ENCODE assay signal across 15 cellular contexts in the genomic region with DNA sequence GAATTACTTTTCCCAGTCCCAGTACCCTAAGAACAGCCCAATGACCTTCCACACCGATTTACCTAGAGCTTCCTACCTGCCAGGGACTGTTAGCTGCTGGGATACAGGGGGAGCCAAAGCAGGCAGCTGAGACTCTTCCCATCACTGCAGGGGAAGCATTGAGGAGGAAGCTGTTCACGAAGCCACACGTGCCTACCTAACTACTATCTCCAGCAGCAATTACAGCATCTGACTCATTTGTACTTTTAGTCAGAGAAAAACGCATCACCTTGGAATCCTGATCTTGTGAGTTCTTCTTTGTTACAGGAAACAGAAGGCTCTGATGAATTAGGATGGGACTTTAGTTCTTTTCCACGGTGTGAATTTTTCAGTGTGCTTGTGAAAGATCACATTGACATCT.
A peak's percentile ranks its signal among the peaks of the same experiment; 100 is the strongest.
DNase-seq lines count a peak whose midpoint lies in the region; ATAC-seq, FAIRE-seq and TF ChIP-seq lines count a peak whose summit lies in the region.
"Had no signal": no experiment of that assay in that cellular context is flagged by ENCODE, and none has a peak within 500 bp of the region (broad histone marks: within the 10 kb centered on the region; RNA-seq: fewer than 3 reads in every experiment).

No MANE protein-coding gene starts in this region.

- no peaks in the 10 kb centered on the region for H3K27me3 ChIP-seq in HCT116 (ENCODE audit: insufficient read depth, low read length)
- H3K27me3 ChIP-seq in RWPE2 (ENCODE audit: insufficient read depth, poor library complexity, severe bottlenecking): no peaks in the 10 kb centered on the region
- H3K27me3 ChIP-seq: tibial artery had no signal

- intact Hi-C loops in HCT116 (cut with micrococcal nuclease): no loop called here

- H3K27ac ChIP-seq in HCT116 (ENCODE audit: low read depth, low read length) (no peak overlapping the region), RWPE2 (ENCODE audit: poor library complexity, severe bottlenecking) (peak overlapping the region; percentile 62)
- H3K27ac ChIP-seq: coronary artery, left ventricle myocardium inferior, tibial artery had no signal

- CTCF ChIA-PET in HCT116 (lab: Charles Lee): interaction anchor here (1.6 kb wide), 1 partner anchor 10 kb away, joined by 3 read pairs; no protein-coding TSS in a partner anchor

- ATAC-seq in HCT116: peak; percentile 58; the same call in 1 of the 2 replicates
- ATAC-seq in RWPE2 (ENCODE audit: low read depth): peak; percentile 96
- peak; percentile 76 for ATAC-seq in esophagus mucosa
- ATAC-seq: activated naive CD4-positive, alpha-beta T cell treated with anti-CD3 and anti-CD28 coated beads, Interleukin-2, amount 50 U/mL, for 72 hours had no signal

- RAD21 ChIA-PET in HCT116 (lab: Charles Lee; ENCODE audit: low non-redundant PET in 1 of 2, low total read pairs in 2 of 2, uncharacterized antibody in 2 of 2, unreplicated experiment in 2 of 2): no interaction called here

- H4K20me1 ChIP-seq in HCT116 (ENCODE audit: insufficient read depth): no peaks in the 10 kb centered on the region

- no peak for DNase-seq in HCT116 (ENCODE audit: low read depth, low spot score)
- DNase-seq in RWPE2 (ENCODE audit: low spot score): no peak
- DNase-seq in putamen (ENCODE audit: low spot score): peak; percentile 62
- DNase-seq in activated naive CD4-positive, alpha-beta T cell (lab: John Stamatoyannopoulos, UW): no peak
- DNase-seq in GM19239 (ENCODE audit: insufficient read length, low spot score): no peak
- no peak for DNase-seq in middle frontal gyrus (ENCODE audit: extremely low spot score, low spot score)
- DNase-seq in NOMO-1 treated with dmso at 0.1 percent for 144 hours (lab: John Stamatoyannopoulos, UW; ENCODE audit: unreplicated experiment): no peak
- DNase-seq: Calu3, left ventricle myocardium inferior, NCI-H510A, tibial artery had no signal

- no peak for TF ChIP-seq CTCF in HCT116 (IDR thresholded peaks at IDR 0.05 in 2 of 3, conservative IDR thresholded peaks at IDR 0.05 in 1 of 3; ENCODE audit: borderline replicate concordance in 1 of 3, insufficient read depth in 1 of 3, low read depth in 2 of 3, low read length in 2 of 3)
- TF ChIP-seq CTCF in RWPE2 (IDR thresholded peaks at IDR 0.05; ENCODE audit: poor library complexity, severe bottlenecking): peak; percentile 10

- H3K9ac ChIP-seq in HCT116 (ENCODE audit: low read length): no peak overlapping the region

- BruUV-seq in HCT116 (replicated peaks; lab: Mats Ljungman, UMichigan): no TSS peak

- H3K36me3 ChIP-seq in HCT116 (ENCODE audit: control insufficient read depth in 1 of 2, insufficient read depth in 2 of 2, low read length in 2 of 2) (no peaks in the 10 kb centered on the region), RWPE2 (ENCODE audit: low read depth) (no peaks in the 10 kb centered on the region)
- H3K36me3 ChIP-seq: left ventricle myocardium inferior, tibial artery had no signal

- no peak for TF ChIP-seq RAD21 in HCT116 (IDR thresholded peaks at IDR 0.05; ENCODE audit: low read depth)

- no peak overlapping the region for H2AFZ ChIP-seq in HCT116 (ENCODE audit: low read depth, low read length, poor library complexity, severe bottlenecking)

- H3K9me3 ChIP-seq in HCT116 (ENCODE audit: control insufficient read depth in 1 of 2, insufficient read depth in 1 of 2, low read depth in 1 of 2, low read length in 2 of 2): no peaks in the 10 kb centered on the region
- H3K9me3 ChIP-seq in RWPE2 (ENCODE audit: severe bottlenecking): no peaks in the 10 kb centered on the region
- H3K9me3 ChIP-seq: left ventricle myocardium inferior, tibial artery had no signal

- FAIRE-seq in GM19239 (lab: Jason Lieb, UNC): no peak
- FAIRE-seq: frontal cortex had no signal

- H3K4me1 ChIP-seq in HCT116 (ENCODE audit: control insufficient read depth in 1 of 2, insufficient read depth in 2 of 2, low read length in 2 of 2) (peaks cover 0 to 5% of the 10 kb centered on the region in 2 experiments; a peak in 1 of 4 replicates), RWPE2 (ENCODE audit: insufficient read depth, poor library complexity, severe bottlenecking) (peaks cover 11% of the 10 kb centered on the region)
- H3K4me1 ChIP-seq: left ventricle myocardium inferior, tibial artery had no signal

- POLR2A ChIA-PET in HCT116 (lab: Charles Lee): no interaction called here

- no peak overlapping the region for H3K4me2 ChIP-seq in HCT116 (ENCODE audit: low read length)

- TF ChIP-seq POLR2A in HCT116 (IDR thresholded peaks at IDR 0.05; ENCODE audit: borderline replicate concordance, extremely low read depth, insufficient read depth, insufficient read length): no peak

- no peaks in the 10 kb centered on the region for H3K9me2 ChIP-seq in HCT116 (ENCODE audit: insufficient read depth)

- no peaks in the 10 kb centered on the region for H3K79me2 ChIP-seq in HCT116 (ENCODE audit: insufficient read depth, low read length)

- H3K4me3 ChIP-seq in HCT116 (replicated peaks in 1 of 2; ENCODE audit: low read depth in 1 of 2, low read length in 2 of 2): no peak overlapping the region
- H3K4me3 ChIP-seq in RWPE2 (ENCODE audit: severe bottlenecking): no peak overlapping the region
- H3K4me3 ChIP-seq: coronary artery, left ventricle myocardium inferior, tibial artery had no signal

TF ChIP-seq in HCT116, 20 proteins besides CTCF, POLR2A, EP300 and RAD21:
- TF ChIP-seq, protein P1, sequence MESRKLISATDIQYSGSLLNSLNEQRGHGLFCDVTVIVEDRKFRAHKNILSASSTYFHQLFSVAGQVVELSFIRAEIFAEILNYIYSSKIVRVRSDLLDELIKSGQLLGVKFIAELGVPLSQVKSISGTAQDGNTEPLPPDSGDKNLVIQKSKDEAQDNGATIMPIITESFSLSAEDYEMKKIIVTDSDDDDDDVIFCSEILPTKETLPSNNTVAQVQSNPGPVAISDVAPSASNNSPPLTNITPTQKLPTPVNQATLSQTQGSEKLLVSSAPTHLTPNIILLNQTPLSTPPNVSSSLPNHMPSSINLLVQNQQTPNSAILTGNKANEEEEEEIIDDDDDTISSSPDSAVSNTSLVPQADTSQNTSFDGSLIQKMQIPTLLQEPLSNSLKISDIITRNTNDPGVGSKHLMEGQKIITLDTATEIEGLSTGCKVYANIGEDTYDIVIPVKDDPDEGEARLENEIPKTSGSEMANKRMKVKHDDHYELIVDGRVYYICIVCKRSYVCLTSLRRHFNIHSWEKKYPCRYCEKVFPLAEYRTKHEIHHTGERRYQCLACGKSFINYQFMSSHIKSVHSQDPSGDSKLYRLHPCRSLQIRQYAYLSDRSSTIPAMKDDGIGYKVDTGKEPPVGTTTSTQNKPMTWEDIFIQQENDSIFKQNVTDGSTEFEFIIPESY (IDR thresholded peaks at IDR 0.05; ENCODE audit: extremely low read depth, insufficient replicate concordance, low read length): no peak
- TF ChIP-seq, protein P2, sequence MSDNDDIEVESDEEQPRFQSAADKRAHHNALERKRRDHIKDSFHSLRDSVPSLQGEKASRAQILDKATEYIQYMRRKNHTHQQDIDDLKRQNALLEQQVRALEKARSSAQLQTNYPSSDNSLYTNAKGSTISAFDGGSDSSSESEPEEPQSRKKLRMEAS (IDR thresholded peaks at IDR 0.05): no peak
- TF ChIP-seq CBX3 (IDR thresholded peaks at IDR 0.05; ENCODE audit: low read depth): no peak
- TF ChIP-seq TCF7L2 (IDR thresholded peaks at IDR 0.05; ENCODE audit: borderline replicate concordance, extremely low read depth, insufficient read depth, insufficient read length): no peak
- TF ChIP-seq JUND (IDR thresholded peaks at IDR 0.05): no peak
- no peak for TF ChIP-seq SP1 (IDR thresholded peaks at IDR 0.05; ENCODE audit: low read depth)
- TF ChIP-seq CEBPB (IDR thresholded peaks at IDR 0.05; ENCODE audit: low read depth): no peak
- TF ChIP-seq ELF1 (IDR thresholded peaks at IDR 0.05; ENCODE audit: borderline replicate concordance, low read depth): no peak
- no peak for TF ChIP-seq EGR1 (IDR thresholded peaks at IDR 0.05; ENCODE audit: low read depth)
- TF ChIP-seq, protein P3, sequence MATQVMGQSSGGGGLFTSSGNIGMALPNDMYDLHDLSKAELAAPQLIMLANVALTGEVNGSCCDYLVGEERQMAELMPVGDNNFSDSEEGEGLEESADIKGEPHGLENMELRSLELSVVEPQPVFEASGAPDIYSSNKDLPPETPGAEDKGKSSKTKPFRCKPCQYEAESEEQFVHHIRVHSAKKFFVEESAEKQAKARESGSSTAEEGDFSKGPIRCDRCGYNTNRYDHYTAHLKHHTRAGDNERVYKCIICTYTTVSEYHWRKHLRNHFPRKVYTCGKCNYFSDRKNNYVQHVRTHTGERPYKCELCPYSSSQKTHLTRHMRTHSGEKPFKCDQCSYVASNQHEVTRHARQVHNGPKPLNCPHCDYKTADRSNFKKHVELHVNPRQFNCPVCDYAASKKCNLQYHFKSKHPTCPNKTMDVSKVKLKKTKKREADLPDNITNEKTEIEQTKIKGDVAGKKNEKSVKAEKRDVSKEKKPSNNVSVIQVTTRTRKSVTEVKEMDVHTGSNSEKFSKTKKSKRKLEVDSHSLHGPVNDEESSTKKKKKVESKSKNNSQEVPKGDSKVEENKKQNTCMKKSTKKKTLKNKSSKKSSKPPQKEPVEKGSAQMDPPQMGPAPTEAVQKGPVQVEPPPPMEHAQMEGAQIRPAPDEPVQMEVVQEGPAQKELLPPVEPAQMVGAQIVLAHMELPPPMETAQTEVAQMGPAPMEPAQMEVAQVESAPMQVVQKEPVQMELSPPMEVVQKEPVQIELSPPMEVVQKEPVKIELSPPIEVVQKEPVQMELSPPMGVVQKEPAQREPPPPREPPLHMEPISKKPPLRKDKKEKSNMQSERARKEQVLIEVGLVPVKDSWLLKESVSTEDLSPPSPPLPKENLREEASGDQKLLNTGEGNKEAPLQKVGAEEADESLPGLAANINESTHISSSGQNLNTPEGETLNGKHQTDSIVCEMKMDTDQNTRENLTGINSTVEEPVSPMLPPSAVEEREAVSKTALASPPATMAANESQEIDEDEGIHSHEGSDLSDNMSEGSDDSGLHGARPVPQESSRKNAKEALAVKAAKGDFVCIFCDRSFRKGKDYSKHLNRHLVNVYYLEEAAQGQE (IDR thresholded peaks at IDR 0.05; ENCODE audit: low read depth): no peak
- TF ChIP-seq, protein P4, sequence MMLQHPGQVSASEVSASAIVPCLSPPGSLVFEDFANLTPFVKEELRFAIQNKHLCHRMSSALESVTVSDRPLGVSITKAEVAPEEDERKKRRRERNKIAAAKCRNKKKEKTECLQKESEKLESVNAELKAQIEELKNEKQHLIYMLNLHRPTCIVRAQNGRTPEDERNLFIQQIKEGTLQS (IDR thresholded peaks at IDR 0.05): no peak
- no peak for TF ChIP-seq EZH2 (IDR thresholded peaks at IDR 0.05)
- TF ChIP-seq ZNF274 (IDR thresholded peaks at IDR 0.05; ENCODE audit: low read depth, low read length): no peak
- no peak for TF ChIP-seq YY1 (IDR thresholded peaks at IDR 0.05; ENCODE audit: extremely low read depth, insufficient replicate concordance, low read depth, low read length)
- TF ChIP-seq SRF (IDR thresholded peaks at IDR 0.05; ENCODE audit: low read depth): no peak
